1 cellular context compared by ENCODE assay signal in genomic region chr6:143964667-143965066, GRCh38.
TF ChIP-seq lines count a peak whose summit lies in the region.

No MANE protein-coding gene starts in this region.

TF ChIP-seq in IMR-90, 13 proteins besides CTCF, POLR2A, EP300 and RAD21 (continued from another document):
- TF ChIP-seq USF2 (IDR thresholded peaks at IDR 0.05; ENCODE audit: low read depth, low read length) (no peak), CEBPB (IDR thresholded peaks at IDR 0.05; ENCODE audit: low read depth, low read length) (no peak), BHLHE40 (IDR thresholded peaks at IDR 0.05; ENCODE audit: low read depth, low read length) (no peak), FOS (IDR thresholded peaks at IDR 0.05; ENCODE audit: low read depth, low read length) (no peak), MAZ (IDR thresholded peaks at IDR 0.05; ENCODE audit: borderline replicate concordance, low read depth, low read length) (no peak), CHD1 (IDR thresholded peaks at IDR 0.05; ENCODE audit: low read depth, low read length) (no peak), MAFK (IDR thresholded peaks at IDR 0.05; ENCODE audit: low read depth, low read length) (no peak), ELK1 (IDR thresholded peaks at IDR 0.05; ENCODE audit: borderline replicate concordance, low read depth, low read length) (no peak), NFE2L2 (IDR thresholded peaks at IDR 0.05; ENCODE audit: low read depth, low read length) (no peak)
